Comparison of ENCODE assay signal across 18 cellular contexts in the genomic region with DNA sequence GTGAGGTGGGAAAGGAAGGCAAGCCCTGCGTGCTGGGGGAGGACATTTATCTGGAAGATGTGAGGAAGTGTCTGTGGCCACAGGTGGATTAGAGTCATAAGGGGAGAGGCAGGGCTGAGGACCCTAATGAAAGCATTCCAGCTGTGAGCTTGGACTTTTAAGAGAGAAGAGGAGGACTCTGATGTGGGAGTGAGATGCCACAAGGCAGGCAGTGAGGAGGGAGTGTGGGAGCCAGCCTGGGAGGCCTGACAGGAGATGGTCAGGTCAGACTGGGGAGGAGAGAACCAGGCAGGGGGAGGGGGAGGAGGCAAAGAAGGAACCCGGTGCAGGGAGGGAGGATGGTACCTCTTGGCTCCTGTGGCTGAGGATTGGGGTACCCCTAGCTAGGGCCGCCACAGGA. TPM values are rescaled to one million over a fixed set of nuclear protein-coding genes. Genes with fewer than 3 reads are reported as not detected.
DNase-seq lines count a peak whose midpoint lies in the region; ATAC-seq and TF ChIP-seq lines count a peak whose summit lies in the region.
"Had no signal": no experiment of that assay in that cellular context is flagged by ENCODE, and none has a peak within 500 bp of the region (broad histone marks: within the 10 kb centered on the region; RNA-seq: fewer than 3 reads in every experiment).

No MANE protein-coding gene starts in this region.

- WGBS in neuronal stem cell (ENCODE audit: extremely low coverage in 2 of 2, insufficient read length in 2 of 2, insufficient replicate concordance in 1 of 2), 2 donors = no CpG with 5 or more reads among the region's 3 CpGs

- H2BK120ac ChIP-seq in neuronal stem cell (ENCODE audit: low read depth, low read length) = no peak overlapping the region

- peaks cover 44% of the 10 kb centered on the region for H3K4me1 ChIP-seq in PC-3 (ENCODE audit: insufficient read depth, low read length)
- H3K4me1 ChIP-seq in neuronal stem cell (ENCODE audit: control insufficient read depth in 2 of 2, insufficient read depth in 1 of 2, low read depth in 1 of 2, low read length in 2 of 2) = peaks cover 0 to 11% of the 10 kb centered on the region in 2 donors
- H3K4me1 ChIP-seq: A549 had no signal

- peak overlapping the region; percentile 17 for H3K4me3 Mint-ChIP-seq in activated CD4-positive, alpha-beta T cell treated with anti-CD3 and anti-CD28 coated beads, Interleukin-2, amount 10 ng/mL, durations not matched to agents 24 days and 14 days
- H3K4me3 Mint-ChIP-seq in effector memory CD8-positive, alpha-beta T cell = no peak overlapping the region
- H3K4me3 Mint-ChIP-seq: stimulated activated memory B cell treated with anti-CD40 and anti-IgM and Interleukin-4, amounts not matched to agents 10 μg/mL and 1 μg/mL and 100 μg/mL, for 72 hours had no signal

- CTCF ChIA-PET in PC-3 (lab: Charles Lee) = no interaction called here

- no peak overlapping the region for H4K8ac ChIP-seq in neuronal stem cell (ENCODE audit: low read depth, low read length)

- no peak overlapping the region for H2BK12ac ChIP-seq in neuronal stem cell (ENCODE audit: low read length)

- no peak overlapping the region for H3K9ac ChIP-seq in PC-3 (ENCODE audit: low read length)
- H3K9ac ChIP-seq in neuronal stem cell (ENCODE audit: low read depth, low read length, poor library complexity) = no peak overlapping the region

- no peak for TF ChIP-seq CTCF in PC-3 (conservative IDR thresholded peaks at IDR 0.05; ENCODE audit: low read depth, low read length)
- TF ChIP-seq CTCF in coronary artery (IDR thresholded peaks at IDR 0.05) = no peak

- H3F3A ChIP-seq in PC-3 (ENCODE audit: low read length, unreplicated experiment) = no peaks in the 10 kb centered on the region

- no peak overlapping the region for H3K4ac ChIP-seq in neuronal stem cell (ENCODE audit: low read length)

- H3K9me3 ChIP-seq in PC-3 (ENCODE audit: low read length) (no peaks in the 10 kb centered on the region), neuronal stem cell (replicated peaks in 1 of 2; ENCODE audit: control insufficient read depth in 2 of 2, insufficient read depth in 1 of 2, low read depth in 1 of 2, low read length in 2 of 2) (no peaks in the 10 kb centered on the region)
- H3K9me3 ChIP-seq: A549, ovary had no signal

- ATAC-seq in PC-3 = no peak
- ATAC-seq in effector memory CD8-positive, alpha-beta T cell (replicated peaks) = no peak
- ATAC-seq: stimulated activated memory B cell treated with anti-CD40 and anti-IgM and Interleukin-4, amounts not matched to agents 10 μg/mL and 1 μg/mL and 100 μg/mL, for 72 hours had no signal

- POLR2A ChIA-PET in PC-3 (lab: Charles Lee; ENCODE audit: unreplicated experiment) = no interaction called here

- H3K4me3 ChIP-seq in PC-3 (ENCODE audit: low read length) (no peak overlapping the region), neuronal stem cell (ENCODE audit: low read length in 2 of 2) (no peak overlapping the region), coronary artery (no peak overlapping the region)
- H3K4me3 ChIP-seq: A549, cardiac muscle cell, ovary had no signal

- no peak overlapping the region for H2BK15ac ChIP-seq in neuronal stem cell (ENCODE audit: low read length)

- no peak overlapping the region for H2AK5ac ChIP-seq in neuronal stem cell (ENCODE audit: low read depth, low read length)

- H4K91ac ChIP-seq in neuronal stem cell (ENCODE audit: low read depth, low read length, poor library complexity) = no peak overlapping the region

- peak overlapping the region; percentile 9; the same call in 1 of the 2 replicates for H3K4me2 ChIP-seq in PC-3 (ENCODE audit: low read length)
- H3K4me2 ChIP-seq in neuronal stem cell (ENCODE audit: insufficient read depth, low read length, poor library complexity, severe bottlenecking) = no peak overlapping the region
- H3K4me2 ChIP-seq: A549 had no signal

- H3K36me3 ChIP-seq in PC-3 (ENCODE audit: low read depth, low read length) (peaks cover 27% of the 10 kb centered on the region), neuronal stem cell (replicated peaks in 1 of 2; ENCODE audit: control insufficient read depth in 2 of 2, insufficient read depth in 2 of 2, low read length in 2 of 2) (peaks cover 0 to 12% of the 10 kb centered on the region in 2 donors)
- H3K36me3 ChIP-seq: cardiac muscle cell, ovary had no signal

- DNase-seq in activated CD4-positive, alpha-beta T cell treated with anti-CD3 and anti-CD28 coated beads, Interleukin-2, amount 10 ng/mL, durations not matched to agents 24 days and 14 days = no peak
- no peak for DNase-seq in activated CD4-positive, alpha-beta T cell treated with anti-CD3 and anti-CD28 coated beads, Interleukin-2, amount 50 U/mL, for 1 hour
- no peak for DNase-seq in PC-3
- DNase-seq in effector memory CD8-positive, alpha-beta T cell = no peak
- DNase-seq in neuronal stem cell (ENCODE audit: low spot score) = no peak
- DNase-seq in coronary artery (ENCODE audit: low spot score) = no peak
- DNase-seq in NK-92 (lab: John Stamatoyannopoulos, UW; ENCODE audit: unreplicated experiment) = no peak
- DNase-seq in NCI-H69 (lab: John Stamatoyannopoulos, UW) = no peak
- DNase-seq: effector CD4-positive, alpha-beta T cell; hypothalamus; NCI-H187; NCI-H446 treated with DMSO at 0.1 percent for 48 hours; ovary; small intestine had no signal

- H3K27me3 ChIP-seq in PC-3 (ENCODE audit: low read length) = no peaks in the 10 kb centered on the region
- no peaks in the 10 kb centered on the region for H3K27me3 ChIP-seq in neuronal stem cell (ENCODE audit: control insufficient read depth in 3 of 3, insufficient read depth in 3 of 3, low read depth in 1 of 3, low read length in 3 of 3)
- H3K27me3 ChIP-seq: cardiac muscle cell, ovary had no signal

- H3K36me3 Mint-ChIP-seq in activated CD4-positive, alpha-beta T cell treated with anti-CD3 and anti-CD28 coated beads, Interleukin-2, amount 10 ng/mL, durations not matched to agents 24 days and 14 days (ENCODE audit: low read depth) = peaks cover 48% of the 10 kb centered on the region
- peaks cover 15% of the 10 kb centered on the region for H3K36me3 Mint-ChIP-seq in effector memory CD8-positive, alpha-beta T cell (ENCODE audit: insufficient read depth)

- no peak overlapping the region for H3K18ac ChIP-seq in neuronal stem cell (ENCODE audit: low read length)

- peaks cover 70% of the 10 kb centered on the region for H3K79me2 ChIP-seq in PC-3 (ENCODE audit: low read length)

- H2AFZ ChIP-seq in PC-3 (ENCODE audit: low read length) = no peak overlapping the region
- H2AFZ ChIP-seq in neuronal stem cell (ENCODE audit: low read length) = no peak overlapping the region

- no peaks in the 10 kb centered on the region for H3K9me2 ChIP-seq in PC-3 (replicated peaks; ENCODE audit: low read length)

- intact Hi-C loops in activated CD4-positive, alpha-beta T cell treated with anti-CD3 and anti-CD28 coated beads, Interleukin-2, amount 10 ng/mL, durations not matched to agents 24 days and 14 days (cut with micrococcal nuclease) = no loop called here
- intact Hi-C loops in PC-3 (cut with micrococcal nuclease) = no loop called here

- H3K23ac ChIP-seq in neuronal stem cell (ENCODE audit: low read depth, low read length, poor library complexity) = peak overlapping the region; percentile 38

- H3K9me3 Mint-ChIP-seq in activated CD4-positive, alpha-beta T cell treated with anti-CD3 and anti-CD28 coated beads, Interleukin-2, amount 10 ng/mL, durations not matched to agents 24 days and 14 days = no peaks in the 10 kb centered on the region
- H3K9me3 Mint-ChIP-seq in effector memory CD8-positive, alpha-beta T cell = no peaks in the 10 kb centered on the region
- H3K9me3 Mint-ChIP-seq: stimulated activated memory B cell treated with anti-CD40 and anti-IgM and Interleukin-4, amounts not matched to agents 10 μg/mL and 1 μg/mL and 100 μg/mL, for 72 hours had no signal

- peaks cover 12% of the 10 kb centered on the region for H3K79me1 ChIP-seq in neuronal stem cell (ENCODE audit: low read depth, low read length)

- H3K27me3 Mint-ChIP-seq in activated CD4-positive, alpha-beta T cell treated with anti-CD3 and anti-CD28 coated beads, Interleukin-2, amount 10 ng/mL, durations not matched to agents 24 days and 14 days = no peaks in the 10 kb centered on the region
- no peaks in the 10 kb centered on the region for H3K27me3 Mint-ChIP-seq in effector memory CD8-positive, alpha-beta T cell
- H3K27me3 Mint-ChIP-seq: stimulated activated memory B cell treated with anti-CD40 and anti-IgM and Interleukin-4, amounts not matched to agents 10 μg/mL and 1 μg/mL and 100 μg/mL, for 72 hours had no signal

- H3K27ac ChIP-seq in PC-3 (ENCODE audit: low read length) (peak overlapping the region; percentile 76), neuronal stem cell (replicated peaks; ENCODE audit: low read length) (no peak overlapping the region), coronary artery (no peak overlapping the region)
- H3K27ac ChIP-seq: A549, C4-2B, cardiac muscle cell, ovary had no signal

- H3K14ac ChIP-seq in neuronal stem cell (ENCODE audit: low read length) = no peak overlapping the region

- H3K27ac Mint-ChIP-seq in activated CD4-positive, alpha-beta T cell treated with anti-CD3 and anti-CD28 coated beads, Interleukin-2, amount 10 ng/mL, durations not matched to agents 24 days and 14 days = peak overlapping the region; percentile 79
- H3K27ac Mint-ChIP-seq in effector memory CD8-positive, alpha-beta T cell = peak overlapping the region; percentile 81 to 91
- H3K27ac Mint-ChIP-seq: stimulated activated memory B cell treated with anti-CD40 and anti-IgM and Interleukin-4, amounts not matched to agents 10 μg/mL and 1 μg/mL and 100 μg/mL, for 72 hours had no signal

- peak overlapping the region; percentile 29 for H2BK5ac ChIP-seq in neuronal stem cell (ENCODE audit: low read length)

- H3K4me1 Mint-ChIP-seq in activated CD4-positive, alpha-beta T cell treated with anti-CD3 and anti-CD28 coated beads, Interleukin-2, amount 10 ng/mL, durations not matched to agents 24 days and 14 days = peaks cover 50% of the 10 kb centered on the region
- H3K4me1 Mint-ChIP-seq in effector memory CD8-positive, alpha-beta T cell (ENCODE audit: low read depth in 2 of 2) = peaks cover 46 to 48% of the 10 kb centered on the region in 2 donors

- no peaks in the 10 kb centered on the region for H4K20me1 ChIP-seq in PC-3 (ENCODE audit: low read length)

- no TSS peak for BruUV-seq in PC-3 (replicated peaks; lab: Mats Ljungman, UMichigan)

RNA-seq across cellular contexts. Expression of a gene that starts 21.0 kb away (rescaled TPM):
- total RNA-seq in activated CD4-positive, alpha-beta T cell treated with anti-CD3 and anti-CD28 coated beads, Interleukin-2, amount 10 ng/mL, durations not matched to agents 24 days and 14 days = 199 and 207 TPM in 2 replicates
- 142 and 174 TPM in 2 replicates for total RNA-seq in PC-3 (2014; rRNA removed)
- polyA plus RNA-seq in neuronal stem cell (2013, experiment 1 of 2) = 90.3 TPM
- polyA plus RNA-seq in neuronal stem cell (2013, experiment 2 of 2) = 89.0 TPM

RNA-seq across cellular contexts. Expression of a gene that starts 26.4 kb away (rescaled TPM):
- total RNA-seq in activated CD4-positive, alpha-beta T cell treated with anti-CD3 and anti-CD28 coated beads, Interleukin-2, amount 10 ng/mL, durations not matched to agents 24 days and 14 days = 359 and 361 TPM in 2 replicates
- total RNA-seq in PC-3 (2014; rRNA removed) = 1.6 and 2.3 TPM in 2 replicates
- polyA plus RNA-seq in neuronal stem cell (2013, experiment 1 of 2) = 2.1 TPM
- 2.1 TPM for polyA plus RNA-seq in neuronal stem cell (2013, experiment 2 of 2)

RNA-seq across cellular contexts. Expression of a gene that starts 36.8 kb away (rescaled TPM):
- total RNA-seq in activated CD4-positive, alpha-beta T cell treated with anti-CD3 and anti-CD28 coated beads, Interleukin-2, amount 10 ng/mL, durations not matched to agents 24 days and 14 days = 1.7 and 1.8 TPM in 2 replicates
- under 0.01 and 0.15 TPM in 2 replicates for total RNA-seq in PC-3 (2014; rRNA removed)
- 5.7 TPM for polyA plus RNA-seq in neuronal stem cell (2013, experiment 1 of 2)
- 6.0 TPM for polyA plus RNA-seq in neuronal stem cell (2013, experiment 2 of 2)

Comparison
In these comparisons a context has a peak if more than half of its experiments do, and no peak if none do; other contexts are left out.
1. RNA of a gene that starts 26.4 kb away (total RNA-seq): 359 to 361 TPM in activated CD4-positive, alpha-beta T cell treated with anti-CD3 and anti-CD28 coated beads, Interleukin-2, amount 10 ng/mL, durations not matched to agents 24 days and 14 days; 1.6 to 2.3 TPM in PC-3; every median in the first group is over 100 times any median in the second.